1 cellular context compared by ENCODE assay signal in genomic region chr2:96325038-96325883, GRCh38.
TF ChIP-seq lines count a peak whose summit lies in the region.

TSS of gene ITPRIPL1 (plus strand) at chr2:96325317. CDS start at chr2:96325840, 523 bp downstream.

TF ChIP-seq in HepG2, 621 proteins besides CTCF, POLR2A, EP300 and RAD21 (continued from another document and continues in another):
- peak; percentile 35; the same call in 1 of the 2 replicates for TF ChIP-seq ZNF691 (CRISPR knock-in tag; IDR thresholded peaks at IDR 0.05; ENCODE audit: borderline replicate concordance, low read depth)
- TF ChIP-seq ARHGAP35 (CRISPR knock-in tag; IDR thresholded peaks at IDR 0.05; ENCODE audit: borderline replicate concordance), result peak; percentile 24; the same call in 1 of the 2 replicates
- no peak for TF ChIP-seq POGZ (CRISPR knock-in tag; IDR thresholded peaks at IDR 0.05)
- TF ChIP-seq DBP (CRISPR knock-in tag; IDR thresholded peaks at IDR 0.05; ENCODE audit: not compliant biosample characterization), result no peak
- TF ChIP-seq HIC2 (CRISPR knock-in tag; IDR thresholded peaks at IDR 0.05; ENCODE audit: low read depth), result 0 out of 2 replicates have a peak, but pooled peaks have one; percentile 36
- TF ChIP-seq FOSL2 (CRISPR knock-in tag; IDR thresholded peaks at IDR 0.05), result no peak
- peak; percentile 5 for TF ChIP-seq PHF5A (CRISPR knock-in tag; IDR thresholded peaks at IDR 0.05; ENCODE audit: low read depth, unreplicated experiment)
- no peak for TF ChIP-seq ZMAT5 (CRISPR knock-in tag; IDR thresholded peaks at IDR 0.05; ENCODE audit: borderline replicate concordance, low read depth)
- TF ChIP-seq ZNF383 (CRISPR knock-in tag; IDR thresholded peaks at IDR 0.05; ENCODE audit: borderline replicate concordance), result 0 out of 2 replicates have a peak, but pooled peaks have one; percentile 24
- TF ChIP-seq STAG1 (CRISPR knock-in tag; IDR thresholded peaks at IDR 0.05), result no peak
- no peak for TF ChIP-seq SOX6 (IDR thresholded peaks at IDR 0.05)
- TF ChIP-seq SOX6 (CRISPR knock-in tag; IDR thresholded peaks at IDR 0.05), result 0 out of 2 replicates have a peak, but pooled peaks have one; percentile 15
- peak; percentile 9 for TF ChIP-seq BRD4 (CRISPR knock-in tag; IDR thresholded peaks at IDR 0.05)
- no peak for TF ChIP-seq GPN1 (CRISPR knock-in tag; IDR thresholded peaks at IDR 0.05; ENCODE audit: borderline replicate concordance)
- TF ChIP-seq ZNF556 (CRISPR knock-in tag; IDR thresholded peaks at IDR 0.05; ENCODE audit: borderline replicate concordance), result no peak; the same call in 1 of the 2 replicates
- no peak for TF ChIP-seq ZNF331 (CRISPR knock-in tag; IDR thresholded peaks at IDR 0.05)
- no peak for TF ChIP-seq PHB2 (IDR thresholded peaks at IDR 0.05; ENCODE audit: partially characterized antibody)
- peak; percentile 76; the same call in 1 of the 2 replicates for TF ChIP-seq KDM4B (CRISPR knock-in tag; IDR thresholded peaks at IDR 0.05)
- TF ChIP-seq CBX5 (CRISPR knock-in tag; IDR thresholded peaks at IDR 0.05; ENCODE audit: borderline replicate concordance), result no peak
- TF ChIP-seq KAT7 (CRISPR knock-in tag; IDR thresholded peaks at IDR 0.05; ENCODE audit: borderline replicate concordance), result 0 out of 2 replicates have a peak, but pooled peaks have one; percentile 26
- TF ChIP-seq ZFX (CRISPR knock-in tag; IDR thresholded peaks at IDR 0.05; ENCODE audit: low read depth), result peak; percentile 85
- peak; percentile 47 for TF ChIP-seq ZNF407 (CRISPR knock-in tag; IDR thresholded peaks at IDR 0.05; ENCODE audit: not compliant biosample characterization)
- peak; percentile 39; the same call in 1 of the 2 replicates for TF ChIP-seq ZNF232 (CRISPR knock-in tag; IDR thresholded peaks at IDR 0.05; ENCODE audit: borderline replicate concordance)
- no peak for TF ChIP-seq SKI (IDR thresholded peaks at IDR 0.05; ENCODE audit: partially characterized antibody)
- TF ChIP-seq IRF1 (CRISPR knock-in tag; IDR thresholded peaks at IDR 0.05; ENCODE audit: low read depth), result no peak
- TF ChIP-seq RAD51 (IDR thresholded peaks at IDR 0.05; ENCODE audit: borderline replicate concordance), result no peak
- TF ChIP-seq ZFY (CRISPR knock-in tag; IDR thresholded peaks at IDR 0.05), result peak; percentile 83
- peak in 1 of 2 experiments; percentile 55; a peak in 1 of 4 replicates for TF ChIP-seq HMGXB4 (CRISPR knock-in tag; IDR thresholded peaks at IDR 0.05; ENCODE audit: borderline replicate concordance in 1 of 2, low read depth in 1 of 2)
- TF ChIP-seq ZNF431 (CRISPR knock-in tag; IDR thresholded peaks at IDR 0.05; ENCODE audit: borderline replicate concordance, low read depth), result peak; percentile 54; the same call in 1 of the 2 replicates
- no peak for TF ChIP-seq SP1 (IDR thresholded peaks at IDR 0.05)
- peak; percentile 22; the same call in 1 of the 2 replicates for TF ChIP-seq SP1 (CRISPR knock-in tag; IDR thresholded peaks at IDR 0.05)
- no peak for TF ChIP-seq ZEB1 (IDR thresholded peaks at IDR 0.05; ENCODE audit: insufficient replicate concordance, low read depth)
- TF ChIP-seq HIVEP1 (CRISPR knock-in tag; IDR thresholded peaks at IDR 0.05), result peak; percentile 66; the same call in 1 of the 2 replicates
- TF ChIP-seq CBFB (CRISPR knock-in tag; IDR thresholded peaks at IDR 0.05), result peak; percentile 29; the same call in 1 of the 2 replicates
- TF ChIP-seq ZNF614 (CRISPR knock-in tag; IDR thresholded peaks at IDR 0.05; ENCODE audit: borderline replicate concordance), result peak; percentile 48; the same call in 1 of the 2 replicates
- TF ChIP-seq STAT6 (CRISPR knock-in tag; IDR thresholded peaks at IDR 0.05; ENCODE audit: borderline replicate concordance), result no peak
- no peak for TF ChIP-seq DDIT3 (CRISPR knock-in tag; IDR thresholded peaks at IDR 0.05)
- no peak for TF ChIP-seq RARG (CRISPR knock-in tag; IDR thresholded peaks at IDR 0.05; ENCODE audit: low read depth)
- peak; percentile 60; the same call in 1 of the 2 replicates for TF ChIP-seq ZNF772 (CRISPR knock-in tag; IDR thresholded peaks at IDR 0.05)
- TF ChIP-seq ASH2L (IDR thresholded peaks at IDR 0.05; ENCODE audit: insufficient read length, low read depth, low read length), result peak; percentile 46
- 0 out of 2 replicates have a peak, but pooled peaks have one; percentile 47 for TF ChIP-seq ZNF205 (CRISPR knock-in tag; IDR thresholded peaks at IDR 0.05)
- peak; percentile 59; the same call in 1 of the 2 replicates for TF ChIP-seq ZNF274 (CRISPR knock-in tag; IDR thresholded peaks at IDR 0.05)
- TF ChIP-seq CREM (IDR thresholded peaks at IDR 0.05), result no peak
- TF ChIP-seq CREM (CRISPR knock-in tag; IDR thresholded peaks at IDR 0.05), result no peak
